ENCODE assay signal across 21 cellular contexts in genomic region chr10:76459016-76459415, GRCh38.
DNase-seq lines count a peak whose midpoint lies in the region; ATAC-seq, FAIRE-seq and TF ChIP-seq lines count a peak whose summit lies in the region.
"Had no signal": no experiment of that assay in that cellular context is flagged by ENCODE, and none has a peak within 500 bp of the region (broad histone marks: within the 10 kb centered on the region; RNA-seq: fewer than 3 reads in every experiment).

No MANE protein-coding gene starts in this region.

- H3K9me3 ChIP-seq in ascending aorta (no peaks in the 10 kb centered on the region), gastroesophageal sphincter (peaks cover 0 to 5% (median 0%) of the 10 kb centered on the region in 3 donors), muscle layer of duodenum (ENCODE audit: control insufficient read depth in 1 of 2, low read length in 2 of 2) (peaks cover 0 to 5% of the 10 kb centered on the region in 2 donors), transverse colon (no peaks in the 10 kb centered on the region), hepatocyte (ENCODE audit: low read depth) (no peaks in the 10 kb centered on the region)

- TF ChIP-seq POLR2A in gastroesophageal sphincter (IDR thresholded peaks at IDR 0.05) (no peak), transverse colon (IDR thresholded peaks at IDR 0.05) (no peak)

- H3K4me3 ChIP-seq in ascending aorta (no peak overlapping the region), gastroesophageal sphincter (no peak overlapping the region), muscle layer of duodenum (ENCODE audit: low read depth in 1 of 2, low read length in 2 of 2) (no peak overlapping the region), transverse colon (no peak overlapping the region), hepatocyte (no peak overlapping the region)
- H3K4me3 ChIP-seq: GM12878, K562 had no signal

- no peaks in the 10 kb centered on the region for H4K20me1 ChIP-seq in hepatocyte (ENCODE audit: insufficient read depth, poor library complexity, severe bottlenecking)

- no peak overlapping the region for H2AFZ ChIP-seq in hepatocyte

- peak overlapping the region; percentile 74 to 83 for H3K27ac ChIP-seq in ascending aorta
- peak overlapping the region; percentile 73 to 81 (median 77) for H3K27ac ChIP-seq in gastroesophageal sphincter
- peak overlapping the region; percentile 58 for H3K27ac ChIP-seq in muscle layer of duodenum (ENCODE audit: low read length)
- H3K27ac ChIP-seq in transverse colon: peak overlapping the region in 3 of 4 donors; percentile 50 to 64 (median 54)
- H3K27ac ChIP-seq in hepatocyte: no peak overlapping the region
- H3K27ac ChIP-seq: C4-2B, epithelial cell of prostate had no signal

- no peak overlapping the region for H3K4me2 ChIP-seq in hepatocyte

- H3K36me3 ChIP-seq in ascending aorta (no peaks in the 10 kb centered on the region), gastroesophageal sphincter (no peaks in the 10 kb centered on the region), muscle layer of duodenum (ENCODE audit: control insufficient read depth in 1 of 2, insufficient read depth in 2 of 2, low read length in 2 of 2) (no peaks in the 10 kb centered on the region), transverse colon (no peaks in the 10 kb centered on the region), hepatocyte (replicated peaks; ENCODE audit: insufficient read depth, low read depth) (no peaks in the 10 kb centered on the region)

- H3K79me2 ChIP-seq in hepatocyte: no peaks in the 10 kb centered on the region

- WGBS in gastroesophageal sphincter (ENCODE audit: low coverage in 1 of 2), 2 donors: 13 to 20% methylated on average over 1 to 2 of the region's 2 CpGs
- WGBS in transverse colon (ENCODE audit: low coverage in 1 of 2), 2 donors: 40 to 57% methylated on average over 2 of the region's 2 CpGs
- WGBS in hepatocyte (ENCODE audit: low lambda C conversion rate, missing lambda C conversion rate): 78% methylated on average over 2 of the region's 2 CpGs

- intact Hi-C loops in ascending aorta (cut with DNase I): no loop called here
- intact Hi-C loops in transverse colon (cut with DNase I; ENCODE audit: low total_unique reads): no loop called here

- H3K9me2 ChIP-seq in hepatocyte (replicated peaks; ENCODE audit: insufficient read depth): no peaks in the 10 kb centered on the region

- TF ChIP-seq CTCF in ascending aorta (IDR thresholded peaks at IDR 0.05) (no peak), gastroesophageal sphincter (IDR thresholded peaks at IDR 0.05) (no peak), transverse colon (IDR thresholded peaks at IDR 0.05) (no peak), hepatocyte (IDR thresholded peaks at IDR 0.05; ENCODE audit: poor library complexity) (no peak)

- TF ChIP-seq EP300 in gastroesophageal sphincter (IDR thresholded peaks at IDR 0.05) (no peak), transverse colon (IDR thresholded peaks at IDR 0.05; ENCODE audit: low read depth) (no peak)

- ATAC-seq in gastroesophageal sphincter: peak; percentile 78
- no peak for ATAC-seq in GM18909 (IDR thresholded peaks at IDR 0.05; ENCODE audit: poor library complexity, unreplicated experiment)
- ATAC-seq: activated CD4-positive, alpha-beta T cell treated with anti-CD3 and anti-CD28 coated beads for 36 hours; GM12878; K562; stimulated activated naive CD8-positive, alpha-beta T cell treated with anti-CD3 and anti-CD28 coated beads, Interleukin-15, Interleukin-2, amounts not matched to agents 100 U/mL and 50 U/mL, for 24 hours had no signal

- peak in 1 of 2 donors; percentile 71 for DNase-seq in ascending aorta (ENCODE audit: low spot score in 2 of 2)
- DNase-seq in transverse colon: peak; percentile 15
- no peak for DNase-seq in urothelium cell line (ENCODE audit: low spot score)
- no peak for DNase-seq in hepatocyte (ENCODE audit: low spot score)
- DNase-seq: activated CD4-positive, alpha-beta T cell treated with anti-CD3 and anti-CD28 coated beads for 36 hours; activated effector memory CD4-positive, alpha-beta T cell treated with anti-CD3 and anti-CD28 coated beads, Interleukin-2, amount 50 U/mL, for 16 hours; activated naive CD8-positive, alpha-beta T cell treated with anti-CD3 and anti-CD28 coated beads, Interleukin-2, amount 10 ng/mL, durations not matched to agents 7 days and 5 days; Calu3; cerebellar nuclear complex; kidney; NCI-H524; stimulated activated naive CD8-positive, alpha-beta T cell treated with anti-CD3 and anti-CD28 coated beads, Interleukin-15, Interleukin-2, amounts not matched to agents 100 U/mL and 50 U/mL, for 24 hours; T-helper 2 cell had no signal

- H3K27me3 ChIP-seq in ascending aorta (no peaks in the 10 kb centered on the region), gastroesophageal sphincter (no peaks in the 10 kb centered on the region), muscle layer of duodenum (ENCODE audit: low read depth, low read length) (no peaks in the 10 kb centered on the region), transverse colon (no peaks in the 10 kb centered on the region), hepatocyte (no peaks in the 10 kb centered on the region)

- in situ Hi-C loops in transverse colon (cut with MboI; ENCODE audit: low pct_ligation_motif_present in 1 of 4, low pct_unique_long_range_greater_than_20kb in 1 of 4, low sequenced_read_pairs in 3 of 4): no loop called here

- peaks cover 9 to 37% of the 10 kb centered on the region in 2 donors for H3K4me1 ChIP-seq in ascending aorta
- peaks cover 20 to 36% (median 20%) of the 10 kb centered on the region in 3 donors for H3K4me1 ChIP-seq in gastroesophageal sphincter
- peaks cover 0 to 24% of the 10 kb centered on the region in 2 donors for H3K4me1 ChIP-seq in muscle layer of duodenum (ENCODE audit: control insufficient read depth in 1 of 2, insufficient read depth in 2 of 2, low read length in 2 of 2)
- peaks cover 0 to 4% (median 0%) of the 10 kb centered on the region in 4 donors for H3K4me1 ChIP-seq in transverse colon
- H3K4me1 ChIP-seq in hepatocyte (ENCODE audit: insufficient read depth): no peaks in the 10 kb centered on the region

- FAIRE-seq in urothelium cell line (lab: Jason Lieb, UNC): no peak
- FAIRE-seq: frontal cortex, GM12878, K562, kidney had no signal
